In the genomic region with DNA sequence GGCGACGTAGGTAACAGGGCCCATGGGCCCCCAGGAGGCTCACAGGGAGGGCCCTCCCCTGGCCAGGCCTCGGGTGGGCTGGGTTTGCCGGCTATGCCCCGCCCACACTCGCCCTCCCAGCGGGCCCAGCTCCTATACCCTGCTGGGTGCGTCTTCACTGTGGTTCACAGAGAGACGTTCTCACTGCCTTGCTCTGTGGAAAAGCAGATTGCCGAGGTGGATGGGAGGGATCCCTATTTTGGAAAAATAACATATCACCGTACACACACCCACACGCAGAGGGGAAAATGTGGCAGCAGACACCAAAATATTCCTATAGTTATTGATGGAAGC, we compare ENCODE assay signal across 8 cellular contexts. TPM values are rescaled to one million over a fixed set of nuclear protein-coding genes. Genes with fewer than 3 reads are reported as not detected.
A peak's percentile ranks its signal among the peaks of the same experiment; 100 is the strongest.
DNase-seq lines count a peak whose midpoint lies in the region; ATAC-seq and TF ChIP-seq lines count a peak whose summit lies in the region.

No MANE protein-coding gene starts in this region.

- H3K4me3 Mint-ChIP-seq in HFFc6, result peak overlapping the region; percentile 80
- H3K4me3 Mint-ChIP-seq in activated CD8-positive, alpha-beta T cell treated with anti-CD3 and anti-CD28 coated beads, Interleukin-2, amount 10 ng/mL, durations not matched to agents 7 days and 5 days, result peak overlapping the region; percentile 83
- peak overlapping the region; percentile 94 to 95 for H3K4me3 Mint-ChIP-seq in effector memory CD8-positive, alpha-beta T cell

- peaks cover 9% of the 10 kb centered on the region; the same call in 1 of the 2 replicates for H3K36me3 Mint-ChIP-seq in HFFc6 (ENCODE audit: low read depth)
- H3K36me3 Mint-ChIP-seq in activated CD8-positive, alpha-beta T cell treated with anti-CD3 and anti-CD28 coated beads, Interleukin-2, amount 10 ng/mL, durations not matched to agents 7 days and 5 days (ENCODE audit: low read depth), result no peaks in the 10 kb centered on the region
- H3K36me3 Mint-ChIP-seq in effector memory CD8-positive, alpha-beta T cell (ENCODE audit: insufficient read depth), result peaks cover 19% of the 10 kb centered on the region

- CTCF ChIA-PET in activated CD8-positive, alpha-beta T cell treated with anti-CD3 and anti-CD28 coated beads, Interleukin-2, amount 10 ng/mL, durations not matched to agents 7 days and 5 days (lab: Charles Lee), result interaction anchor here (1.2 to 2.6 kb wide), 5 partner anchors 10 to 321 kb away, joined by 3 to 13 read pairs (median 4); no protein-coding TSS in a partner anchor

- no peaks in the 10 kb centered on the region for H3K9me3 ChIP-seq in neutrophil

- peaks cover 13 to 16% of the 10 kb centered on the region in 2 experiments for H3K4me1 ChIP-seq in neutrophil (ENCODE audit: control insufficient read depth in 1 of 2, insufficient read depth in 1 of 2, low read depth in 1 of 2, low read length in 1 of 2)

- peaks cover 4% of the 10 kb centered on the region for H3K27me3 Mint-ChIP-seq in HFFc6 (ENCODE audit: insufficient read depth)
- peaks cover 25% of the 10 kb centered on the region for H3K27me3 Mint-ChIP-seq in activated CD8-positive, alpha-beta T cell treated with anti-CD3 and anti-CD28 coated beads, Interleukin-2, amount 10 ng/mL, durations not matched to agents 7 days and 5 days (ENCODE audit: low read depth)
- H3K27me3 Mint-ChIP-seq in effector memory CD8-positive, alpha-beta T cell, result no peaks in the 10 kb centered on the region

- H3K9me3 Mint-ChIP-seq in HFFc6, result peaks cover 9% of the 10 kb centered on the region
- no peaks in the 10 kb centered on the region for H3K9me3 Mint-ChIP-seq in activated CD8-positive, alpha-beta T cell treated with anti-CD3 and anti-CD28 coated beads, Interleukin-2, amount 10 ng/mL, durations not matched to agents 7 days and 5 days (ENCODE audit: insufficient read depth)
- H3K9me3 Mint-ChIP-seq in effector memory CD8-positive, alpha-beta T cell, result peaks cover 7 to 13% of the 10 kb centered on the region in 2 donors

- H3K27ac Mint-ChIP-seq in HFFc6, result no peak overlapping the region
- peak overlapping the region; percentile 91 for H3K27ac Mint-ChIP-seq in activated CD8-positive, alpha-beta T cell treated with anti-CD3 and anti-CD28 coated beads, Interleukin-2, amount 10 ng/mL, durations not matched to agents 7 days and 5 days
- peak overlapping the region; percentile 95 to 96 for H3K27ac Mint-ChIP-seq in effector memory CD8-positive, alpha-beta T cell

- no peak overlapping the region for H3K27ac ChIP-seq in neutrophil

- DNase-seq in Daoy (ENCODE audit: low read depth) (peak; percentile 77), HFFc6 (no peak), NCI-H2227 (lab: John Stamatoyannopoulos, UW; ENCODE audit: unreplicated experiment) (peak; percentile 43), superior temporal gyrus (ENCODE audit: extremely low spot score) (peak; percentile 27)
- DNase-seq in activated CD8-positive, alpha-beta T cell treated with anti-CD3 and anti-CD28 coated beads, Interleukin-2, amount 10 ng/mL, durations not matched to agents 7 days and 5 days, result peak; percentile 70
- peak; percentile 56 to 63 (median 57) for DNase-seq in effector memory CD8-positive, alpha-beta T cell

- no peaks in the 10 kb centered on the region; the same call in 1 of the 2 replicates for H3K4me1 Mint-ChIP-seq in HFFc6 (ENCODE audit: low read depth)
- peaks cover 10% of the 10 kb centered on the region for H3K4me1 Mint-ChIP-seq in activated CD8-positive, alpha-beta T cell treated with anti-CD3 and anti-CD28 coated beads, Interleukin-2, amount 10 ng/mL, durations not matched to agents 7 days and 5 days (ENCODE audit: low read depth)
- H3K4me1 Mint-ChIP-seq in effector memory CD8-positive, alpha-beta T cell (ENCODE audit: low read depth in 2 of 2), result peaks cover 0 to 6% of the 10 kb centered on the region in 2 donors

- H3K4me3 ChIP-seq in neutrophil (ENCODE audit: low read depth in 1 of 2, low read length in 1 of 2), result peak overlapping the region; percentile 65 to 85

- H3K36me3 ChIP-seq in neutrophil, result no peaks in the 10 kb centered on the region

- peaks cover 53% of the 10 kb centered on the region for H3K27me3 ChIP-seq in neutrophil

- peak; percentile 56 for ATAC-seq in activated CD8-positive, alpha-beta T cell treated with anti-CD3 and anti-CD28 coated beads, Interleukin-2, amount 10 ng/mL, durations not matched to agents 7 days and 5 days
- peak; percentile 50 for ATAC-seq in effector memory CD8-positive, alpha-beta T cell (replicated peaks)
- ATAC-seq in HG03196 (IDR thresholded peaks at IDR 0.05; ENCODE audit: unreplicated experiment), result no peak

- no peak for TF ChIP-seq CTCF in HFFc6 (IDR thresholded peaks at IDR 0.05)
- TF ChIP-seq CTCF in neutrophil (IDR thresholded peaks at IDR 0.05), result no peak

- POLR2A ChIA-PET in activated CD8-positive, alpha-beta T cell treated with anti-CD3 and anti-CD28 coated beads, Interleukin-2, amount 10 ng/mL, durations not matched to agents 7 days and 5 days (lab: Charles Lee), result interaction anchor here (0.7 to 1.7 kb wide), 4 partner anchors 38 to 114 kb away, joined by 3 to 6 read pairs (median 3); no protein-coding TSS in a partner anchor

RNA-seq across cellular contexts. Expression of a gene that starts 49.6 kb away (rescaled TPM):
- total RNA-seq in Daoy (2014; rRNA removed; shearing (Covaris generic)), result 10.5 and 15.8 TPM in 2 replicates
- total RNA-seq in HFFc6 (2021; fragmentation: NEBNext Ultra II Directional; extraction: Animal tissue kit (Norgen Biotek cat#: 25700)), result 10 to 100 TPM in 4 of 6 experiments, 1 to 10 TPM in 2; 9.4 to 12.8 (median 10.8) TPM
- total RNA-seq in activated CD8-positive, alpha-beta T cell treated with anti-CD3 and anti-CD28 coated beads, Interleukin-2, amount 10 ng/mL, durations not matched to agents 7 days and 5 days, result 1 to 10 TPM; 9.1 to 9.5 TPM
